In the genomic region with DNA sequence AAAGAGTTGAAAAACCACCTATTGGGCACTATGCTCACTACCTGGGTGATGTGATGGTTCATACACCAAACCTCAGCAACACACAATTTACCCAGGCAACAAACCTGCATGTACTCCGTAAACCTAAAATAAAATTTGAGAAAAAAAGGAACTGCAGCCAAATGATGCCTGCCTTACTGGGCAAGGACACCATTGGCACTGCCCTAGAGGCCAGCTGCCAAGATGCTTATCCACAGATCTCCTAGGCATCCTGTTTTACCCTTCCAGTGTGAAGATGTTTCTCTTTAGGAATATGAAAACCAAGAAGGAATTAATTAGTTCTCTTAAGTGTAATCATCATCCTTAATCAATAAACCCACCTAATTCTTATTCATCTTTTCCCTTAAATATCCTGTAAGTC, we compare ENCODE assay signal across 29 cellular contexts.
"Had no signal": no experiment of that assay in that cellular context is flagged by ENCODE, and none has a peak within 500 bp of the region (broad histone marks: within the 10 kb centered on the region; RNA-seq: fewer than 3 reads in every experiment).

No MANE protein-coding gene starts in this region.

- H3K27ac ChIP-seq: ascending aorta, cardiac muscle cell, colonic mucosa, WERI-Rb-1 had no signal

- H3K4me1 ChIP-seq: ascending aorta, colonic mucosa had no signal

- ATAC-seq: activated CD4-positive, alpha-beta T cell treated with anti-CD3 and anti-CD28 coated beads for 36 hours; activated CD4-positive, CD25-positive, alpha-beta regulatory T cell treated with anti-CD3 and anti-CD28 coated beads, Interleukin-2, amount 50 U/mL, for 24 hours; activated CD8-positive, alpha-beta memory T cell treated with anti-CD3 and anti-CD28 coated beads, Interleukin-2, amount 10 ng/mL, durations not matched to agents 7 days and 5 days; activated CD8-positive, alpha-beta T cell treated with anti-CD3 and anti-CD28 coated beads, Interleukin-2, amount 10 ng/mL, durations not matched to agents 7 days and 5 days; activated naive CD8-positive, alpha-beta T cell treated with anti-CD3 and anti-CD28 coated beads, Interleukin-2, amount 50 U/mL, for 24 hours had no signal

- H3K9me3 ChIP-seq: ascending aorta, colonic mucosa had no signal

- DNase-seq: activated CD4-positive, alpha-beta memory T cell treated with anti-CD3 and anti-CD28 coated beads, Interleukin-2, amount 10 ng/mL, durations not matched to agents 7 days and 5 days; activated CD4-positive, alpha-beta T cell treated with anti-CD3 and anti-CD28 coated beads for 1 hour; activated CD4-positive, alpha-beta T cell treated with anti-CD3 and anti-CD28 coated beads for 36 hours; activated CD4-positive, alpha-beta T cell treated with anti-CD3 and anti-CD28 coated beads for 48 hours; activated CD4-positive, alpha-beta T cell treated with anti-CD3 and anti-CD28 coated beads, Interleukin-2, amount 10 ng/mL, durations not matched to agents 7 days and 5 days; activated CD4-positive, alpha-beta T cell treated with anti-CD3 and anti-CD28 coated beads, Interleukin-2, amount 50 U/mL, for 48 hours; activated CD4-positive, CD25-positive, alpha-beta regulatory T cell; activated CD8-positive, alpha-beta memory T cell treated with anti-CD3 and anti-CD28 coated beads for 24 hours; activated CD8-positive, alpha-beta memory T cell treated with anti-CD3 and anti-CD28 coated beads, Interleukin-2, amount 10 ng/mL, durations not matched to agents 7 days and 5 days; activated CD8-positive, alpha-beta memory T cell treated with anti-CD3 and anti-CD28 coated beads, Interleukin-2, amount 50 U/mL, for 48 hours; activated CD8-positive, alpha-beta T cell treated with anti-CD3 and anti-CD28 coated beads, Interleukin-2, amount 10 ng/mL, durations not matched to agents 7 days and 5 days; activated effector memory CD4-positive, alpha-beta T cell treated with Interleukin-2 at 50 U/mL for 16 hours; activated gamma-delta T cell; activated naive CD4-positive, alpha-beta T cell treated with anti-CD3 and anti-CD28 coated beads, Interleukin-2, amount 10 ng/mL, durations not matched to agents 7 days and 5 days; activated naive CD4-positive, alpha-beta T cell treated with Interleukin-2 at 50 U/mL for 16 hours; activated naive CD8-positive, alpha-beta T cell treated with anti-CD3 and anti-CD28 coated beads, Interleukin-2, amount 10 ng/mL, durations not matched to agents 7 days and 5 days; activated naive CD8-positive, alpha-beta T cell treated with anti-CD3 and anti-CD28 coated beads, Interleukin-2, amount 50 U/mL, for 24 hours; activated T-cell treated with anti-CD3 and anti-CD28 coated beads, Interleukin-2, amount 50 U/mL, for 24 hours; activated T-cell treated with anti-CD3 and anti-CD28 coated beads, Interleukin-2, amount 50 U/mL, for 48 hours; amygdala; anterior cingulate cortex; caudate nucleus; colonic mucosa; T-helper 2 cell; T-helper 9 cell; WERI-Rb-1 had no signal

- H3K27me3 ChIP-seq: ascending aorta, cardiac muscle cell, colonic mucosa had no signal

- H3K36me3 ChIP-seq: ascending aorta, cardiac muscle cell, colonic mucosa, WERI-Rb-1 had no signal

- H3K4me3 ChIP-seq: ascending aorta, cardiac muscle cell, colonic mucosa had no signal
